Comparison of ENCODE assay signal across 17 cellular contexts in the genomic region with DNA sequence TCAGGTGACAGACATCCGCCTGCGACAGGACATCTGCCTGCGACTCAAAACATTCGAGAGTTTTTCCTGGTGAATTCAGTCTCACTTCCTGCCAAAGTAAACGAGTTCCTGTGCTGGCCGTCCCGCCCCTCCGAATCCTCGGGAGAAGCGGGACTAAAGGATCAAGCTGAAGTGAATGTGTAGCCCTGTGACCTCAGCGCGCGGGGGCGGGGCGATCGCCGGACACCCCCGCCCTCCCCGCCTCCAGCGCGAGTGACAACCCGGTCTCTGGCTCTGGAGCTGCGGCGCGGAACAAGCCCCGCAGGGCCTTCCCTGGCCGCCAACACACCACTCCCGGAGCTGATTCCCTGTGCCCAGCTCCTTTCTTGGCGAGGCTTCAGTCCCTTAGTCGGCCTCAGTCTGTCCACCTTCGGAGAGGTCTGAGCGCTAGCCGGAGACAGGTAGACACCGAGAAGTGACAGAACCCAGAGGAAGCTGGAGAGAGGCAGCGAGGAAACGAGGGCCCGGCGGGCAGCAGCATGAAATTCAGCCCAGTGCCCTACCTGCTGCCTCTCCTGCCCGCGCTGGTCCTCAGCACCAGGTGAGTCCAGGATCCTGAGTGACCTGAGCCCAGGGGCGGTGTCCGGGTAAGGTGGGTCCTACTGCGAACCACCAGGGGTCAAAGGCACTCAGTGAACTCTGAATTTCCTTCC.
"Had no signal": no experiment of that assay in that cellular context is flagged by ENCODE, and none has a peak within 500 bp of the region (broad histone marks: within the 10 kb centered on the region; RNA-seq: fewer than 3 reads in every experiment).

No MANE protein-coding gene starts in this region.

- H3K27ac ChIP-seq: ascending aorta, dorsolateral prefrontal cortex, transverse colon, WERI-Rb-1 had no signal

- H3K4me2 ChIP-seq: smooth muscle cell had no signal

- H3K9me3 ChIP-seq: ascending aorta, mucosa of descending colon, transverse colon had no signal

- DNase-seq: activated CD4-positive, alpha-beta T cell treated with anti-CD3 and anti-CD28 coated beads for 48 hours; activated CD8-positive, alpha-beta memory T cell treated with anti-CD3 and anti-CD28 coated beads, Interleukin-2, amount 50 U/mL, for 48 hours; activated CD8-positive, alpha-beta T cell treated with anti-CD3 and anti-CD28 coated beads, Interleukin-2, amount 10 ng/mL, durations not matched to agents 7 days and 5 days; activated naive CD4-positive, alpha-beta T cell; activated naive CD8-positive, alpha-beta T cell treated with anti-CD3 and anti-CD28 coated beads, Interleukin-2, amount 50 U/mL, for 24 hours; dorsolateral prefrontal cortex; left colon; mucosa of descending colon; naive thymus-derived CD8-positive, alpha-beta T cell; transverse colon; WERI-Rb-1 had no signal

- H3K4me1 ChIP-seq: ascending aorta, transverse colon had no signal

- FAIRE-seq: bronchial epithelial cell had no signal

- ATAC-seq: activated CD8-positive, alpha-beta T cell treated with anti-CD3 and anti-CD28 coated beads, Interleukin-2, amount 10 ng/mL, durations not matched to agents 7 days and 5 days; activated naive CD8-positive, alpha-beta T cell treated with anti-CD3 and anti-CD28 coated beads, Interleukin-2, amount 50 U/mL, for 24 hours; esophagus mucosa; left colon; mucosa of descending colon; naive thymus-derived CD8-positive, alpha-beta T cell; right cardiac atrium; stimulated activated memory B cell treated with anti-CD40 and anti-IgM and Interleukin-4, amounts not matched to agents 10 μg/mL and 1 μg/mL and 100 μg/mL, for 72 hours had no signal

- H3K27me3 ChIP-seq: ascending aorta, dorsolateral prefrontal cortex, transverse colon had no signal

- H3K36me3 ChIP-seq: ascending aorta, transverse colon, WERI-Rb-1 had no signal

- H3K4me3 ChIP-seq: ascending aorta, dorsolateral prefrontal cortex, mucosa of descending colon, smooth muscle cell, transverse colon had no signal
